ENCODE assay signal across 14 cellular contexts in the genomic region with DNA sequence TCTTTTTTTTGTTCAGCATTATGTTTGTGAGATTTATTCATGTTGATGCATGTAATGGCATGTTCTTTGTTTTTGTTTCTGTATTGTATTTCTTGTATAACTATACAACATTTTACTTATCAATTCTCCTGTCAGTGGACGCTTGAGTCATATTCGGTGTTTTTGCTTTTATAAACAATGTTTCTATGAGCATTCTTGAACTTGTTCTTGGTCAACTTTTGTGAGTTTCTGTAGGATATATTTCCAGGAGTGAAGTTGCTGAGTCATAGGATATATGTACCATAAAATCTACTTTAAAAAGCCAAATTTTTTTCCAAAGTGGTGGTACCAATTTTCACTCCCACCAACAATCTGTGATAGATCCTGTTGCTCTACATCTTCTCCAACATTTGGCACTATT.
DNase-seq lines count a peak whose midpoint lies in the region; ATAC-seq and TF ChIP-seq lines count a peak whose summit lies in the region.
"Had no signal": no experiment of that assay in that cellular context is flagged by ENCODE, and none has a peak within 500 bp of the region (broad histone marks: within the 10 kb centered on the region; RNA-seq: fewer than 3 reads in every experiment).

No MANE protein-coding gene starts in this region.

- H3K4me3 Mint-ChIP-seq in mesothelial cell of epicardium (no peak overlapping the region), immature natural killer cell (no peak overlapping the region)

- no peak overlapping the region for H3K4me3 ChIP-seq in RWPE2 (ENCODE audit: severe bottlenecking)
- H3K4me3 ChIP-seq in choroid plexus epithelial cell (ENCODE audit: low read depth, low read length) = no peak overlapping the region
- H3K4me3 ChIP-seq: BLaER1 treated with 17β-estradiol and CSF1 and Interleukin-3, amounts not matched to agents 10 nM and 100 nM; SJCRH30 had no signal

- H3K36me3 ChIP-seq in RWPE2 (ENCODE audit: low read depth) = no peaks in the 10 kb centered on the region
- H3K36me3 ChIP-seq: BLaER1 treated with 17β-estradiol and CSF1 and Interleukin-3, amounts not matched to agents 10 nM and 100 nM had no signal

- peaks cover 3% of the 10 kb centered on the region for H3K27me3 ChIP-seq in RWPE2 (ENCODE audit: insufficient read depth, poor library complexity, severe bottlenecking)
- H3K27me3 ChIP-seq: BLaER1 treated with 17β-estradiol and CSF1 and Interleukin-3, amounts not matched to agents 10 nM and 100 nM; SJCRH30 had no signal

- H3K27ac Mint-ChIP-seq in mesothelial cell of epicardium (peak overlapping the region; percentile 31), immature natural killer cell (no peak overlapping the region)

- peak; percentile 28 for DNase-seq in ELR (ENCODE audit: low read depth)
- DNase-seq in RWPE2 (ENCODE audit: low spot score) = no peak
- DNase-seq in choroid plexus epithelial cell (ENCODE audit: low read depth) = peak; percentile 60
- DNase-seq in mesothelial cell of epicardium (ENCODE audit: low spot score in 2 of 2, unreplicated experiment in 2 of 2) = no peak
- DNase-seq in activated effector memory CD4-positive, alpha-beta T cell treated with Interleukin-2 at 50 U/mL for 16 hours = no peak
- DNase-seq in immature natural killer cell = no peak
- DNase-seq in T1000 (lab: John Stamatoyannopoulos, UW) = no peak
- DNase-seq: DMS153, NCI-H1092 treated with DMSO at 0.1 percent for 48 hours, NCI-H1694, NCI-H774, SJCRH30 had no signal

- H3K4me1 ChIP-seq in RWPE2 (ENCODE audit: insufficient read depth, poor library complexity, severe bottlenecking) = peaks cover 12% of the 10 kb centered on the region
- H3K4me1 ChIP-seq: SJCRH30 had no signal

- H3K36me3 Mint-ChIP-seq in mesothelial cell of epicardium (peaks cover 57% of the 10 kb centered on the region), immature natural killer cell (no peaks in the 10 kb centered on the region)

- H3K9me3 ChIP-seq in RWPE2 (ENCODE audit: severe bottlenecking) = peaks cover 10% of the 10 kb centered on the region
- H3K9me3 ChIP-seq: BLaER1 treated with 17β-estradiol and CSF1 and Interleukin-3, amounts not matched to agents 10 nM and 100 nM; SJCRH30 had no signal

- H3K27ac ChIP-seq in RWPE2 (ENCODE audit: poor library complexity, severe bottlenecking) = peak overlapping the region; percentile 46
- H3K27ac ChIP-seq: BLaER1 treated with 17β-estradiol and CSF1 and Interleukin-3, amounts not matched to agents 10 nM and 100 nM; SJCRH30 had no signal

- no peaks in the 10 kb centered on the region for H3K27me3 Mint-ChIP-seq in mesothelial cell of epicardium (ENCODE audit: low read depth)
- H3K27me3 Mint-ChIP-seq in immature natural killer cell (ENCODE audit: low read depth in 3 of 3) = no peaks in the 10 kb centered on the region

- no peaks in the 10 kb centered on the region for H3K4me1 Mint-ChIP-seq in mesothelial cell of epicardium
- H3K4me1 Mint-ChIP-seq in immature natural killer cell = no peaks in the 10 kb centered on the region

- TF ChIP-seq CTCF in RWPE2 (IDR thresholded peaks at IDR 0.05; ENCODE audit: poor library complexity, severe bottlenecking) = no peak
- no peak for TF ChIP-seq CTCF in choroid plexus epithelial cell (conservative IDR thresholded peaks at IDR 0.05; ENCODE audit: low read depth, low read length)
- TF ChIP-seq CTCF in mesothelial cell of epicardium (IDR thresholded peaks at IDR 0.05; ENCODE audit: unreplicated experiment) = no peak

- H3K9me3 Mint-ChIP-seq in mesothelial cell of epicardium (peaks cover 25% of the 10 kb centered on the region), immature natural killer cell (peaks cover 0 to 3% (median 0%) of the 10 kb centered on the region in 6 donors)

- 0 out of 3 replicates have a peak, but pooled peaks have one; percentile 31 for ATAC-seq in RWPE2 (ENCODE audit: low read depth)
- no peak for ATAC-seq in HG03045 (IDR thresholded peaks at IDR 0.05; ENCODE audit: unreplicated experiment)

Comparison
In these comparisons a context has a peak if more than half of its experiments do, and no peak if none do; other contexts are left out.
1. DNase-seq: peak in ELR (single experiment) and choroid plexus epithelial cell (single experiment); none in RWPE2 (single experiment), mesothelial cell of epicardium (0 of 2), activated effector memory CD4-positive, alpha-beta T cell treated with Interleukin-2 at 50 U/mL for 16 hours (single experiment), immature natural killer cell (0 of 3) and T1000 (single experiment).